Comparison of ENCODE assay signal across 1 cellular context in the genomic region with DNA sequence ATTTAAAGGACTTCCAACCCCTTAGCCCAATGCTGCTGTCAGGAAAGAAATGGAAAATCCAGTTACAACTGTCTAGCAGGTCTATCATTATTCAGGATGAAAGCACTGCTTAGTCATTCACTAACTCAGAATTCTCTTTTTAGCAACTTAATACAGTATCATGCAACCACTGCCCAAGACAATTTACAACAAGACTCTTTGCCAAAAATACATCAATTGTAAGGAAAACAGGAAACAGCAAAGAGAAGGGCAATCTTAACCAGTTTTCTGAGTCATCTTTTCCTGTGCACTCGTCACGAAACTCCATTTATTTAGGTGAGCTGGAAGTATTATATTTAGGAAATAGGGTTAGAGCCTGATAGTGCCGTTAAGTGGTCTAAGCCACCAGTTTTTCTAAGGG.
TF ChIP-seq lines count a peak whose summit lies in the region.

No MANE protein-coding gene starts in this region.

TF ChIP-seq in HCT116, 20 proteins besides CTCF, POLR2A, EP300 and RAD21 (continued from another document):
- TF ChIP-seq EZH2phosphoT487 (IDR thresholded peaks at IDR 0.05; ENCODE audit: borderline replicate concordance) (no peak), SP1 (IDR thresholded peaks at IDR 0.05; ENCODE audit: low read depth) (0 out of 2 replicates have a peak, but pooled peaks have one; percentile 12)
